Comparison of ENCODE assay signal across 1 cellular context in genomic region chr17:2931426-2931825, GRCh38.
TF ChIP-seq lines count a peak whose summit lies in the region.

No MANE protein-coding gene starts in this region.

TF ChIP-seq in GM23338, 12 proteins besides CTCF, POLR2A, EP300 and RAD21 (continued from another document):
- TF ChIP-seq REST (IDR thresholded peaks at IDR 0.05; ENCODE audit: unreplicated experiment) (no peak), EZH2 (IDR thresholded peaks at IDR 0.05; ENCODE audit: low read depth, unreplicated experiment) (no peak), EZH2phosphoT487 (IDR thresholded peaks at IDR 0.05; ENCODE audit: unreplicated experiment) (no peak), NANOG (IDR thresholded peaks at IDR 0.05; ENCODE audit: borderline replicate concordance) (no peak), JUNB (IDR thresholded peaks at IDR 0.05; ENCODE audit: unreplicated experiment) (no peak), ZNF462 (CRISPR knock-in tag; IDR thresholded peaks at IDR 0.05) (no peak), CREB1 (CRISPR knock-in tag; IDR thresholded peaks at IDR 0.05; ENCODE audit: low read depth) (no peak), ZNF114 (CRISPR knock-in tag; IDR thresholded peaks at IDR 0.05) (no peak)
